8 cellular contexts compared by ENCODE assay signal in genomic region chr6:15327271-15327670, GRCh38.
DNase-seq lines count a peak whose midpoint lies in the region; ATAC-seq and TF ChIP-seq lines count a peak whose summit lies in the region.

No MANE protein-coding gene starts in this region.

- no peak for TF ChIP-seq POLR2A in stomach (IDR thresholded peaks at IDR 0.05)

- intact Hi-C loops in CD4-positive, alpha-beta memory T cell (cut with micrococcal nuclease) = loop anchor here (1.0 to 5.0 kb wide), 2 partner anchors 40 to 114 kb away; no protein-coding TSS in a partner anchor
- intact Hi-C loops in stomach (cut with DNase I; ENCODE audit: low total_unique reads) = no loop called here

- no peak overlapping the region for H3K4me3 ChIP-seq in CD4-positive, alpha-beta memory T cell (ENCODE audit: low read length in 2 of 2)
- no peak overlapping the region for H3K4me3 ChIP-seq in stomach

- no peaks in the 10 kb centered on the region for H3K27me3 Mint-ChIP-seq in CD4-positive, alpha-beta memory T cell

- H3K27me3 ChIP-seq in CD4-positive, alpha-beta memory T cell (ENCODE audit: insufficient read depth, low read length) = no peaks in the 10 kb centered on the region
- no peaks in the 10 kb centered on the region for H3K27me3 ChIP-seq in stomach

- H3K27ac Mint-ChIP-seq in CD4-positive, alpha-beta memory T cell = peak overlapping the region in 4 of 7 donors; percentile 64 to 82 (median 74)

- POLR2A ChIA-PET in CD4-positive, alpha-beta memory T cell (lab: Charles Lee; ENCODE audit: partially characterized antibody) = no interaction called here

- ATAC-seq in HG02610 (IDR thresholded peaks at IDR 0.05; ENCODE audit: unreplicated experiment) = peak; percentile 33
- ATAC-seq in HG03108 (IDR thresholded peaks at IDR 0.05; ENCODE audit: unreplicated experiment) = no peak

- TF ChIP-seq EP300 in stomach (IDR thresholded peaks at IDR 0.05) = no peak

- H3K9me3 Mint-ChIP-seq in CD4-positive, alpha-beta memory T cell = no peaks in the 10 kb centered on the region

- peaks cover 3% of the 10 kb centered on the region in 2 donors for H3K36me3 Mint-ChIP-seq in CD4-positive, alpha-beta memory T cell

- H3K4me3 Mint-ChIP-seq in CD4-positive, alpha-beta memory T cell = peak overlapping the region in 4 of 8 donors; percentile 0 to 68 (median 46)

- peaks cover 62% of the 10 kb centered on the region for H3K4me1 ChIP-seq in CD4-positive, alpha-beta memory T cell (ENCODE audit: insufficient read depth, low read length)
- peaks cover 10 to 86% (median 51%) of the 10 kb centered on the region in 4 donors for H3K4me1 ChIP-seq in stomach

- no peak overlapping the region for H3K27ac ChIP-seq in CD4-positive, alpha-beta memory T cell (ENCODE audit: low read depth, low read length)
- H3K27ac ChIP-seq in stomach = no peak overlapping the region

- DNase-seq in CD4-positive, alpha-beta memory T cell = peak in 4 of 5 donors; percentile 13 to 45 (median 20)
- peak; percentile 66 for DNase-seq in activated CD4-positive, alpha-beta T cell treated with anti-CD3 and anti-CD28 coated beads for 48 hours
- peak; percentile 24 for DNase-seq in glomerular visceral epithelial cell (ENCODE audit: extremely low spot score)
- DNase-seq in stomach = peak; percentile 44
- no peak for DNase-seq in NCI-H187 (lab: John Stamatoyannopoulos, UW)
- no peak for DNase-seq in midbrain (lab: John Stamatoyannopoulos, UW)

- WGBS in stomach, 5 donors = 37 to 66% (median 56%) methylated on average over 7 of the region's 7 CpGs

- peak in 2 of 7 experiments; percentile 22 to 25 for TF ChIP-seq CTCF in stomach (IDR thresholded peaks at IDR 0.05)

- peaks cover 61 to 86% (median 76%) of the 10 kb centered on the region in 4 donors for H3K4me1 Mint-ChIP-seq in CD4-positive, alpha-beta memory T cell

- H3K36me3 ChIP-seq in CD4-positive, alpha-beta memory T cell (ENCODE audit: insufficient read depth, low read length) = no peaks in the 10 kb centered on the region
- no peaks in the 10 kb centered on the region for H3K36me3 ChIP-seq in stomach

- CTCF ChIA-PET in CD4-positive, alpha-beta memory T cell (lab: Charles Lee; ENCODE audit: partially characterized antibody) = no interaction called here

- no peaks in the 10 kb centered on the region for H3K9me3 ChIP-seq in CD4-positive, alpha-beta memory T cell (ENCODE audit: control insufficient read depth in 1 of 2, low read length in 2 of 2)
- H3K9me3 ChIP-seq in stomach = no peaks in the 10 kb centered on the region

Comparison
In these comparisons a context has a peak if more than half of its experiments do, and no peak if none do; other contexts are left out.
1. DNase-seq: peak in CD4-positive, alpha-beta memory T cell (4 of 5), activated CD4-positive, alpha-beta T cell treated with anti-CD3 and anti-CD28 coated beads for 48 hours (single experiment), glomerular visceral epithelial cell (single experiment) and stomach (single experiment); none in NCI-H187 (0 of 2) and midbrain (single experiment).